In genomic region chr1:984476-984814, GRCh38 we compare ENCODE assay signal across 16 cellular contexts. TPM values are rescaled to one million over a fixed set of nuclear protein-coding genes. Genes with fewer than 3 reads are reported as not detected.
A peak's percentile ranks its signal among the peaks of the same experiment; 100 is the strongest.
DNase-seq lines count a peak whose midpoint lies in the region; ATAC-seq, FAIRE-seq and TF ChIP-seq lines count a peak whose summit lies in the region.
"Had no signal": no experiment of that assay in that cellular context is flagged by ENCODE, and none has a peak within 500 bp of the region (broad histone marks: within the 10 kb centered on the region; RNA-seq: fewer than 3 reads in every experiment).

No MANE protein-coding gene starts in this region.

- no peak for TF ChIP-seq CTCF in HepG2 (CRISPR knock-in tag; IDR thresholded peaks at IDR 0.05)
- peak in 2 of 4 donors; percentile 3 to 5 for TF ChIP-seq CTCF in right lobe of liver (IDR thresholded peaks at IDR 0.05)
- no peak for TF ChIP-seq CTCF in WI38 (IDR thresholded peaks at IDR 0.05; ENCODE audit: low read depth, low read length)
- no peak for TF ChIP-seq CTCF in thoracic aorta (IDR thresholded peaks at IDR 0.05)

- no TSS peak for BruUV-seq in HepG2 (replicated peaks; lab: Mats Ljungman, UMichigan)

- H3K27ac ChIP-seq in HepG2 (ENCODE audit: extremely low read length, insufficient read depth, low read length) (no peak overlapping the region), right lobe of liver (no peak overlapping the region), thoracic aorta (no peak overlapping the region)
- H3K27ac ChIP-seq: epithelial cell of prostate, lower lobe of right lung, testis had no signal

- no peak overlapping the region for H2AFZ ChIP-seq in HepG2 (ENCODE audit: low read length)

- DNase-seq in HepG2 (ENCODE audit: low spot score) (no peak), right lobe of liver (no peak), left colon (no peak), thoracic aorta (ENCODE audit: low spot score) (no peak)
- DNase-seq: cerebellar nuclear complex, lower lobe of right lung, NCI-H1092, NCI-H2171 treated with DMSO at 0.1 percent for 48 hours had no signal

- WGBS in HepG2 (ENCODE audit: low lambda C conversion rate) = 53% methylated on average over 12 of the region's 12 CpGs
- 19% methylated on average over 9 of the region's 12 CpGs for WGBS in right lobe of liver (ENCODE audit: insufficient coverage, low coverage, low lambda C conversion rate, missing lambda C conversion rate)

- no peak for TF ChIP-seq POLR2A in HepG2 (IDR thresholded peaks at IDR 0.05; ENCODE audit: insufficient read depth in 1 of 2, low read depth in 2 of 2, low read length in 2 of 2)
- TF ChIP-seq POLR2A in right lobe of liver (IDR thresholded peaks at IDR 0.05) = no peak

- intact Hi-C loops in HepG2 (cut with micrococcal nuclease; ENCODE audit: unreplicated experiment) = no loop called here
- intact Hi-C loops in right lobe of liver (cut with DNase I) = loop anchor here in 1 of 2 donors (10.0 kb wide), 1 partner anchor 80 kb away; no protein-coding TSS in a partner anchor
- intact Hi-C loops in left colon (cut with DNase I, micrococcal nuclease) = loop anchor here (5.0 to 10.0 kb wide), 2 partner anchors 80 to 83 kb away; no protein-coding TSS in a partner anchor

- H3K27me3 ChIP-seq in HepG2 (ENCODE audit: control insufficient read depth in 1 of 2, insufficient read depth in 2 of 2, low read length in 2 of 2) (peaks cover 22 to 59% of the 10 kb centered on the region in 2 experiments), right lobe of liver (no peaks in the 10 kb centered on the region), thoracic aorta (replicated peaks; ENCODE audit: insufficient read depth) (no peaks in the 10 kb centered on the region)
- H3K27me3 ChIP-seq: testis had no signal

- TF ChIP-seq RAD21 in HepG2 (CRISPR knock-in tag; IDR thresholded peaks at IDR 0.05) = no peak

- H3K9me3 ChIP-seq in HepG2 (ENCODE audit: low read length) = no peaks in the 10 kb centered on the region
- H3K9me3 ChIP-seq in right lobe of liver = no peaks in the 10 kb centered on the region
- H3K9me3 ChIP-seq in thoracic aorta = no peaks in the 10 kb centered on the region
- H3K9me3 ChIP-seq: lower lobe of right lung, testis had no signal

- no peak for ATAC-seq in HepG2
- ATAC-seq in right lobe of liver = no peak
- ATAC-seq in left colon = peak; percentile 30
- no peak for ATAC-seq in thoracic aorta (ENCODE audit: insufficient number of reproducible peaks, low FRiP score, low read depth)
- no peak for ATAC-seq in HG02884 (IDR thresholded peaks at IDR 0.05; ENCODE audit: unreplicated experiment)
- no peak for ATAC-seq in GM19467 (IDR thresholded peaks at IDR 0.05; ENCODE audit: unreplicated experiment)
- ATAC-seq in HG03460 (IDR thresholded peaks at IDR 0.05; ENCODE audit: unreplicated experiment) = no peak

- H3K79me2 ChIP-seq in HepG2 (ENCODE audit: insufficient read depth, low read length) = no peaks in the 10 kb centered on the region

- peaks cover 45% of the 10 kb centered on the region for H3K4me1 ChIP-seq in HepG2 (ENCODE audit: insufficient read depth, low read length)
- no peaks in the 10 kb centered on the region for H3K4me1 ChIP-seq in right lobe of liver
- peaks cover 0 to 8% of the 10 kb centered on the region in 2 donors for H3K4me1 ChIP-seq in thoracic aorta (ENCODE audit: control insufficient read depth in 1 of 2, low read depth in 2 of 2)
- H3K4me1 ChIP-seq: lower lobe of right lung, testis had no signal

- CTCF ChIA-PET in HepG2 (lab: Yijun Ruan, JAX; ENCODE audit: low intra/inter-chr PET ratio, low total read pairs) = interaction anchor here (1.6 to 2.4 kb wide), 2 partner anchors 17 to 79 kb away, joined by 5 to 8 read pairs; no protein-coding TSS in a partner anchor

- POLR2A ChIA-PET in HepG2 (lab: Yijun Ruan, JAX) = interaction anchor here (1.1 to 1.3 kb wide), 2 partner anchors 18 to 21 kb away, joined by 3 read pairs; no protein-coding TSS in a partner anchor

- peak overlapping the region in 1 of 3 experiments; percentile 37; a peak in 1 of 6 replicates for H3K4me3 ChIP-seq in HepG2 (replicated peaks in 1 of 3; ENCODE audit: insufficient read depth in 1 of 3, low read depth in 2 of 3, low read length in 3 of 3)
- H3K4me3 ChIP-seq in right lobe of liver = no peak overlapping the region
- 0 out of 2 replicates have a peak overlapping the region, but pooled peaks have one; percentile 32 for H3K4me3 ChIP-seq in WI38 (ENCODE audit: low read depth, low read length)
- peak overlapping the region; percentile 51 for H3K4me3 ChIP-seq in thoracic aorta
- H3K4me3 ChIP-seq: lower lobe of right lung, testis had no signal

- in situ Hi-C loops in HepG2 (cut with HindIII; ENCODE audit: extremely low pct_ligation_motif_present, low pct_unique_long_range_greater_than_20kb) = no loop called here

- H4K20me1 ChIP-seq in HepG2 (ENCODE audit: insufficient read depth, low read length) = no peaks in the 10 kb centered on the region

- no peak overlapping the region for H3K9ac ChIP-seq in HepG2 (ENCODE audit: insufficient read depth, low read depth, low read length)

- TF ChIP-seq EP300 in HepG2 (IDR thresholded peaks at IDR 0.05; ENCODE audit: low read depth in 2 of 2, low read length in 2 of 2) = no peak
- TF ChIP-seq EP300 in HepG2 (CRISPR knock-in tag; IDR thresholded peaks at IDR 0.05; ENCODE audit: borderline replicate concordance) = no peak

- H3K36me3 ChIP-seq in HepG2 (replicated peaks in 1 of 2; ENCODE audit: control insufficient read depth in 1 of 2, insufficient read depth in 2 of 2, low read length in 2 of 2) = no peaks in the 10 kb centered on the region
- no peaks in the 10 kb centered on the region for H3K36me3 ChIP-seq in right lobe of liver
- H3K36me3 ChIP-seq in thoracic aorta = no peaks in the 10 kb centered on the region
- H3K36me3 ChIP-seq: lower lobe of right lung had no signal

- H3K4me2 ChIP-seq in HepG2 (ENCODE audit: low read depth, low read length) = peak overlapping the region; percentile 45; the same call in 1 of the 2 replicates

- FAIRE-seq in HepG2 (lab: Jason Lieb, UNC) = no peak

RNA-seq across cellular contexts. Expression of gene PERM1, which starts 2.6 kb away (rescaled TPM):
- total RNA-seq in HepG2 (2016; rRNA removed; fragmentation: Illumina TruSeq; extraction: Trizol) (0.04 TPM in 1 of 2 replicates, not detected in the other), right lobe of liver (under 1 TPM in 4 of 6 experiments, not detected in 2; 0.18 to 0.46 (median 0.28) TPM), left colon (under 1 TPM in 1 of 2 donors, not detected in 1; 0.14 TPM), thoracic aorta (under 1 TPM; 0.54 to 0.99 TPM)
- not detected in 2 replicates for total RNA-seq in HepG2 (2016; cell fraction: cytosol; rRNA removed; fragmentation: Illumina TruSeq; extraction: Trizol; ENCODE audit: low read depth)
- not detected in 2 replicates for total RNA-seq in HepG2 (2016; cell fraction: insoluble cytoplasmic fraction; rRNA removed; fragmentation: Illumina TruSeq; extraction: Trizol)
- total RNA-seq in HepG2 (2016; cell fraction: membrane; rRNA removed; fragmentation: Illumina TruSeq; extraction: Trizol) = not detected in 2 replicates
- not detected in 2 replicates for total RNA-seq in HepG2 (2016; cell fraction: nucleus; rRNA removed; fragmentation: Illumina TruSeq; extraction: Trizol)
- 0.29 and 0.38 TPM in 2 replicates for polyA plus RNA-seq in HepG2 (2011; rRNA removed)
- polyA plus RNA-seq in HepG2 (2011; cell fraction: cytosol; rRNA removed) = 0.17 and 0.32 TPM in 2 replicates
- polyA plus RNA-seq in HepG2 (2011; cell fraction: nucleus; rRNA removed) = 2.3 and 2.6 TPM in 2 replicates
- 0.44 TPM in 2 replicates for polyA plus RNA-seq in HepG2 (2012)
- not detected in 2 replicates for polyA plus RNA-seq in HepG2 (2016; cell fraction: cytosol; fragmentation: Illumina TruSeq; extraction: Trizol; ENCODE audit: low read depth)
- not detected in 2 replicates for polyA plus RNA-seq in HepG2 (2016; cell fraction: insoluble cytoplasmic fraction; fragmentation: Illumina TruSeq; extraction: Trizol; ENCODE audit: low read depth)
- polyA plus RNA-seq in HepG2 (2016; cell fraction: membrane; fragmentation: Illumina TruSeq; extraction: Trizol; ENCODE audit: low read depth) = not detected in 2 replicates
- polyA plus RNA-seq in HepG2 (2016; cell fraction: nucleus; fragmentation: Illumina TruSeq; extraction: Trizol; ENCODE audit: insufficient read depth, low read depth) = not detected in 2 replicates
- polyA minus RNA-seq in HepG2 (2011; rRNA and poly(A)+ RNA removed; ENCODE audit: low replicate concordance) = 0.09 and 2.7 TPM in 2 replicates
- 0.44 and 0.59 TPM in 2 replicates for polyA minus RNA-seq in HepG2 (2011; cell fraction: cytosol; rRNA and poly(A)+ RNA removed)
- polyA minus RNA-seq in HepG2 (2011; cell fraction: nucleus; rRNA and poly(A)+ RNA removed) = 0.99 and 1.2 TPM in 2 replicates
- total RNA-seq: activated naive CD4-positive, alpha-beta T cell treated with anti-CD3 and anti-CD28 coated beads, Interleukin-2, amount 50 U/mL, for 72 hours; Daoy; lower lobe of right lung had no signal

RNA-seq across cellular contexts. Expression of gene HES4, which starts 15.5 kb away (rescaled TPM):
- total RNA-seq in HepG2 (2016; rRNA removed; fragmentation: Illumina TruSeq; extraction: Trizol) (4.4 and 8.8 TPM in 2 replicates), right lobe of liver (10 to 100 TPM in 2 of 6 experiments, 1 to 10 TPM in 4; 1.6 to 21.5 (median 5.2) TPM), left colon (10 to 100 TPM; 19.5 to 24.2 TPM), thoracic aorta (10 to 100 TPM; 50.1 to 98.8 TPM)
- total RNA-seq in HepG2 (2016; cell fraction: cytosol; rRNA removed; fragmentation: Illumina TruSeq; extraction: Trizol; ENCODE audit: low read depth) = 16.5 and 25.5 TPM in 2 replicates
- 3.4 and 7.9 TPM in 2 replicates for total RNA-seq in HepG2 (2016; cell fraction: insoluble cytoplasmic fraction; rRNA removed; fragmentation: Illumina TruSeq; extraction: Trizol)
- total RNA-seq in HepG2 (2016; cell fraction: membrane; rRNA removed; fragmentation: Illumina TruSeq; extraction: Trizol) = 13.5 and 18.3 TPM in 2 replicates
- 6.5 and 8.0 TPM in 2 replicates for total RNA-seq in HepG2 (2016; cell fraction: nucleus; rRNA removed; fragmentation: Illumina TruSeq; extraction: Trizol)
- polyA plus RNA-seq in HepG2 (2011; rRNA removed) = 10.6 and 17.6 TPM in 2 replicates
- polyA plus RNA-seq in HepG2 (2011; cell fraction: cytosol; rRNA removed) = 11.6 and 28.6 TPM in 2 replicates
- polyA plus RNA-seq in HepG2 (2011; cell fraction: nucleus; rRNA removed) = 190 and 210 TPM in 2 replicates
- 4.3 and 7.0 TPM in 2 replicates for polyA plus RNA-seq in HepG2 (2012)
- 17.0 and 22.1 TPM in 2 replicates for polyA plus RNA-seq in HepG2 (2016; cell fraction: cytosol; fragmentation: Illumina TruSeq; extraction: Trizol; ENCODE audit: low read depth)
- polyA plus RNA-seq in HepG2 (2016; cell fraction: insoluble cytoplasmic fraction; fragmentation: Illumina TruSeq; extraction: Trizol; ENCODE audit: low read depth) = 4.5 and 6.0 TPM in 2 replicates
- polyA plus RNA-seq in HepG2 (2016; cell fraction: membrane; fragmentation: Illumina TruSeq; extraction: Trizol; ENCODE audit: low read depth) = 10.6 and 11.4 TPM in 2 replicates
- 16.1 and 18.4 TPM in 2 replicates for polyA plus RNA-seq in HepG2 (2016; cell fraction: nucleus; fragmentation: Illumina TruSeq; extraction: Trizol; ENCODE audit: insufficient read depth, low read depth)
- 2.2 and 6.1 TPM in 2 replicates for polyA minus RNA-seq in HepG2 (2011; rRNA and poly(A)+ RNA removed; ENCODE audit: low replicate concordance)
- 6.4 and 8.5 TPM in 2 replicates for polyA minus RNA-seq in HepG2 (2011; cell fraction: cytosol; rRNA and poly(A)+ RNA removed)
- 4.6 and 8.9 TPM in 2 replicates for polyA minus RNA-seq in HepG2 (2011; cell fraction: nucleus; rRNA and poly(A)+ RNA removed)

RNA-seq across cellular contexts. Expression of gene PLEKHN1, which starts 18.2 kb away (rescaled TPM):
- total RNA-seq in HepG2 (2016; rRNA removed; fragmentation: Illumina TruSeq; extraction: Trizol) = 0.21 and 0.42 TPM in 2 replicates
- not detected in 2 replicates for total RNA-seq in HepG2 (2016; cell fraction: cytosol; rRNA removed; fragmentation: Illumina TruSeq; extraction: Trizol; ENCODE audit: low read depth)
- total RNA-seq in HepG2 (2016; cell fraction: insoluble cytoplasmic fraction; rRNA removed; fragmentation: Illumina TruSeq; extraction: Trizol) = 0.31 and 0.48 TPM in 2 replicates
- total RNA-seq in HepG2 (2016; cell fraction: membrane; rRNA removed; fragmentation: Illumina TruSeq; extraction: Trizol) = 0.15 and 0.17 TPM in 2 replicates
- total RNA-seq in HepG2 (2016; cell fraction: nucleus; rRNA removed; fragmentation: Illumina TruSeq; extraction: Trizol) = 0.59 and 0.63 TPM in 2 replicates
- polyA plus RNA-seq in HepG2 (2011; rRNA removed) = 0.58 and 0.59 TPM in 2 replicates
- polyA plus RNA-seq in HepG2 (2011; cell fraction: cytosol; rRNA removed) = 0.13 and 0.23 TPM in 2 replicates
- polyA plus RNA-seq in HepG2 (2011; cell fraction: nucleus; rRNA removed) = 13.2 and 15.5 TPM in 2 replicates
- 0.51 and 0.55 TPM in 2 replicates for polyA plus RNA-seq in HepG2 (2012)
- 0.05 and 0.09 TPM in 2 replicates for polyA plus RNA-seq in HepG2 (2016; cell fraction: cytosol; fragmentation: Illumina TruSeq; extraction: Trizol; ENCODE audit: low read depth)
- 0.29 and 0.48 TPM in 2 replicates for polyA plus RNA-seq in HepG2 (2016; cell fraction: insoluble cytoplasmic fraction; fragmentation: Illumina TruSeq; extraction: Trizol; ENCODE audit: low read depth)
- 0.13 and 0.29 TPM in 2 replicates for polyA plus RNA-seq in HepG2 (2016; cell fraction: membrane; fragmentation: Illumina TruSeq; extraction: Trizol; ENCODE audit: low read depth)
- polyA plus RNA-seq in HepG2 (2016; cell fraction: nucleus; fragmentation: Illumina TruSeq; extraction: Trizol; ENCODE audit: insufficient read depth, low read depth) = 2.6 and 2.7 TPM in 2 replicates
- polyA minus RNA-seq in HepG2 (2011; rRNA and poly(A)+ RNA removed; ENCODE audit: low replicate concordance) = 0.26 and 0.54 TPM in 2 replicates
- 0.53 TPM in 1 of 2 replicates, not detected in the other for polyA minus RNA-seq in HepG2 (2011; cell fraction: cytosol; rRNA and poly(A)+ RNA removed)
- polyA minus RNA-seq in HepG2 (2011; cell fraction: nucleus; rRNA and poly(A)+ RNA removed) = 1.8 and 1.9 TPM in 2 replicates
- 1 to 10 TPM in 1 of 6 experiments, under 1 TPM in 4, not detected in 1; 0.11 to 2.4 (median 0.26) TPM for total RNA-seq in right lobe of liver
- total RNA-seq in left colon = under 1 TPM; 0.58 to 0.95 TPM
- under 1 TPM in 1 of 2 donors, not detected in 1; 0.27 TPM for total RNA-seq in thoracic aorta

RNA-seq across cellular contexts. Expression of gene KLHL17, which starts 24.1 kb away (rescaled TPM):
- total RNA-seq in HepG2 (2016; rRNA removed; fragmentation: Illumina TruSeq; extraction: Trizol) (2.8 and 9.3 TPM in 2 replicates), right lobe of liver (1 to 10 TPM; 1.9 to 6.7 (median 4.3) TPM), left colon (10 to 100 TPM in 1 of 2 donors, 1 to 10 TPM in 1; 9.9 to 13.1 TPM), thoracic aorta (10 to 100 TPM in 1 of 2 donors, 1 to 10 TPM in 1; 4.2 to 15.3 TPM)
- total RNA-seq in HepG2 (2016; cell fraction: cytosol; rRNA removed; fragmentation: Illumina TruSeq; extraction: Trizol; ENCODE audit: low read depth) = 4.5 and 5.0 TPM in 2 replicates
- 2.4 and 10.3 TPM in 2 replicates for total RNA-seq in HepG2 (2016; cell fraction: insoluble cytoplasmic fraction; rRNA removed; fragmentation: Illumina TruSeq; extraction: Trizol)
- 2.6 and 2.8 TPM in 2 replicates for total RNA-seq in HepG2 (2016; cell fraction: membrane; rRNA removed; fragmentation: Illumina TruSeq; extraction: Trizol)
- total RNA-seq in HepG2 (2016; cell fraction: nucleus; rRNA removed; fragmentation: Illumina TruSeq; extraction: Trizol) = 14.8 and 15.9 TPM in 2 replicates
- polyA plus RNA-seq in HepG2 (2011; rRNA removed) = 24.7 and 31.4 TPM in 2 replicates
- polyA plus RNA-seq in HepG2 (2011; cell fraction: cytosol; rRNA removed) = 6.8 and 12.3 TPM in 2 replicates
- polyA plus RNA-seq in HepG2 (2011; cell fraction: nucleus; rRNA removed) = 590 and 778 TPM in 2 replicates
- polyA plus RNA-seq in HepG2 (2012) = 11.7 and 19.1 TPM in 2 replicates
- polyA plus RNA-seq in HepG2 (2016; cell fraction: cytosol; fragmentation: Illumina TruSeq; extraction: Trizol; ENCODE audit: low read depth) = 1.1 and 1.3 TPM in 2 replicates
- polyA plus RNA-seq in HepG2 (2016; cell fraction: insoluble cytoplasmic fraction; fragmentation: Illumina TruSeq; extraction: Trizol; ENCODE audit: low read depth) = 3.4 and 3.7 TPM in 2 replicates
- polyA plus RNA-seq in HepG2 (2016; cell fraction: membrane; fragmentation: Illumina TruSeq; extraction: Trizol; ENCODE audit: low read depth) = 1.9 and 2.4 TPM in 2 replicates
- 71.9 and 74.8 TPM in 2 replicates for polyA plus RNA-seq in HepG2 (2016; cell fraction: nucleus; fragmentation: Illumina TruSeq; extraction: Trizol; ENCODE audit: insufficient read depth, low read depth)
- 4.3 and 19.5 TPM in 2 replicates for polyA minus RNA-seq in HepG2 (2011; rRNA and poly(A)+ RNA removed; ENCODE audit: low replicate concordance)
- 4.6 and 4.9 TPM in 2 replicates for polyA minus RNA-seq in HepG2 (2011; cell fraction: cytosol; rRNA and poly(A)+ RNA removed)
- 24.9 and 31.0 TPM in 2 replicates for polyA minus RNA-seq in HepG2 (2011; cell fraction: nucleus; rRNA and poly(A)+ RNA removed)

RNA-seq across cellular contexts. Expression of gene NOC2L, which starts 25.4 kb away (rescaled TPM):
- 91.6 and 103 TPM in 2 replicates for total RNA-seq in HepG2 (2016; rRNA removed; fragmentation: Illumina TruSeq; extraction: Trizol)
- 14.1 and 16.1 TPM in 2 replicates for total RNA-seq in HepG2 (2016; cell fraction: cytosol; rRNA removed; fragmentation: Illumina TruSeq; extraction: Trizol; ENCODE audit: low read depth)
- 81.2 and 109 TPM in 2 replicates for total RNA-seq in HepG2 (2016; cell fraction: insoluble cytoplasmic fraction; rRNA removed; fragmentation: Illumina TruSeq; extraction: Trizol)
- 22.9 and 27.1 TPM in 2 replicates for total RNA-seq in HepG2 (2016; cell fraction: membrane; rRNA removed; fragmentation: Illumina TruSeq; extraction: Trizol)
- total RNA-seq in HepG2 (2016; cell fraction: nucleus; rRNA removed; fragmentation: Illumina TruSeq; extraction: Trizol) = 53.2 and 63.8 TPM in 2 replicates
- 32.0 and 40.5 TPM in 2 replicates for polyA plus RNA-seq in HepG2 (2011; rRNA removed)
- polyA plus RNA-seq in HepG2 (2011; cell fraction: cytosol; rRNA removed) = 33.6 and 44.6 TPM in 2 replicates
- 85.2 and 96.0 TPM in 2 replicates for polyA plus RNA-seq in HepG2 (2011; cell fraction: nucleus; rRNA removed)
- polyA plus RNA-seq in HepG2 (2012) = 41.8 and 44.3 TPM in 2 replicates
- 5.1 and 6.4 TPM in 2 replicates for polyA plus RNA-seq in HepG2 (2016; cell fraction: cytosol; fragmentation: Illumina TruSeq; extraction: Trizol; ENCODE audit: low read depth)
- 69.1 and 81.1 TPM in 2 replicates for polyA plus RNA-seq in HepG2 (2016; cell fraction: insoluble cytoplasmic fraction; fragmentation: Illumina TruSeq; extraction: Trizol; ENCODE audit: low read depth)
- 9.8 and 11.1 TPM in 2 replicates for polyA plus RNA-seq in HepG2 (2016; cell fraction: membrane; fragmentation: Illumina TruSeq; extraction: Trizol; ENCODE audit: low read depth)
- polyA plus RNA-seq in HepG2 (2016; cell fraction: nucleus; fragmentation: Illumina TruSeq; extraction: Trizol; ENCODE audit: insufficient read depth, low read depth) = 108 and 110 TPM in 2 replicates
- polyA minus RNA-seq in HepG2 (2011; rRNA and poly(A)+ RNA removed; ENCODE audit: low replicate concordance) = 118 and 166 TPM in 2 replicates
- 43.1 and 44.0 TPM in 2 replicates for polyA minus RNA-seq in HepG2 (2011; cell fraction: cytosol; rRNA and poly(A)+ RNA removed)
- 18.8 and 20.1 TPM in 2 replicates for polyA minus RNA-seq in HepG2 (2011; cell fraction: nucleus; rRNA and poly(A)+ RNA removed)
- total RNA-seq in right lobe of liver = 10 to 100 TPM; 28.9 to 36.8 (median 30.2) TPM
- total RNA-seq in left colon = 10 to 100 TPM; 42.8 to 48.5 TPM
- 10 to 100 TPM; 33.8 to 47.2 TPM for total RNA-seq in thoracic aorta

Comparison
In these comparisons a context has a peak if more than half of its experiments do, and no peak if none do; other contexts are left out.
1. H3K4me3 ChIP-seq: peak in WI38 (single experiment) and thoracic aorta (single experiment); none in right lobe of liver (0 of 3).